In the genomic region with DNA sequence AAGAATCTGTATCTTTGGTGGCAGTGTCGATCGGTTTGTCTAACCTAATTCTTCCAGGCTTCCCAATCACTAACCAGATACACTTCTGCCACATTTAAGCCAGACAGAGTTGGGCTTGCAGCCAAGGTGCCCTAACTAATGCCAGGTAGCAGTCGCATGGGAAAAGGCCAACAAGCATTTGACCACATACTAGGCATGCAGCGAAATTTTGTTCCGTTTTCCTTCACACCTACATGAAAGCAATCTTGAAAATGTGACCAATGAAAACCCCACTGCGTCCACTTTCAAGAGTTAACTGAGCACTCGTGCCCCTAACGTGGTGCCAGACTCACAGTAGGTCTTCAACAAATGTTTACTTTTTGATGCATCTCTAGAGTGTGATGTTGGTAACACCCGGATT, we compare ENCODE assay signal across 2 cellular contexts.
TF ChIP-seq lines count a peak whose summit lies in the region.

No MANE protein-coding gene starts in this region.

TF ChIP-seq in IMR-90, 13 proteins besides CTCF, POLR2A, EP300 and RAD21:
- TF ChIP-seq, protein P1, sequence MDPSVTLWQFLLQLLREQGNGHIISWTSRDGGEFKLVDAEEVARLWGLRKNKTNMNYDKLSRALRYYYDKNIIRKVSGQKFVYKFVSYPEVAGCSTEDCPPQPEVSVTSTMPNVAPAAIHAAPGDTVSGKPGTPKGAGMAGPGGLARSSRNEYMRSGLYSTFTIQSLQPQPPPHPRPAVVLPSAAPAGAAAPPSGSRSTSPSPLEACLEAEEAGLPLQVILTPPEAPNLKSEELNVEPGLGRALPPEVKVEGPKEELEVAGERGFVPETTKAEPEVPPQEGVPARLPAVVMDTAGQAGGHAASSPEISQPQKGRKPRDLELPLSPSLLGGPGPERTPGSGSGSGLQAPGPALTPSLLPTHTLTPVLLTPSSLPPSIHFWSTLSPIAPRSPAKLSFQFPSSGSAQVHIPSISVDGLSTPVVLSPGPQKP (IDR thresholded peaks at IDR 0.05; ENCODE audit: borderline replicate concordance, low read depth, low read length) = no peak
- TF ChIP-seq BHLHE40 (IDR thresholded peaks at IDR 0.05; ENCODE audit: low read depth, low read length) = no peak
- no peak for TF ChIP-seq MXI1 (IDR thresholded peaks at IDR 0.05; ENCODE audit: borderline replicate concordance, low read depth, low read length)
- TF ChIP-seq FOS (IDR thresholded peaks at IDR 0.05; ENCODE audit: low read depth, low read length) = no peak
- no peak for TF ChIP-seq CHD1 (IDR thresholded peaks at IDR 0.05; ENCODE audit: low read depth, low read length)
- TF ChIP-seq SMC3 (IDR thresholded peaks at IDR 0.05; ENCODE audit: low read depth, low read length) = no peak
- TF ChIP-seq NFE2L2 (IDR thresholded peaks at IDR 0.05; ENCODE audit: low read depth, low read length) = no peak
- TF ChIP-seq, protein P2, sequence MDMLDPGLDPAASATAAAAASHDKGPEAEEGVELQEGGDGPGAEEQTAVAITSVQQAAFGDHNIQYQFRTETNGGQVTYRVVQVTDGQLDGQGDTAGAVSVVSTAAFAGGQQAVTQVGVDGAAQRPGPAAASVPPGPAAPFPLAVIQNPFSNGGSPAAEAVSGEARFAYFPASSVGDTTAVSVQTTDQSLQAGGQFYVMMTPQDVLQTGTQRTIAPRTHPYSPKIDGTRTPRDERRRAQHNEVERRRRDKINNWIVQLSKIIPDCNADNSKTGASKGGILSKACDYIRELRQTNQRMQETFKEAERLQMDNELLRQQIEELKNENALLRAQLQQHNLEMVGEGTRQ (IDR thresholded peaks at IDR 0.05; ENCODE audit: low read depth, low read length) = no peak
- no peak for TF ChIP-seq MAFK (IDR thresholded peaks at IDR 0.05; ENCODE audit: low read depth, low read length)
- no peak for TF ChIP-seq RCOR1 (IDR thresholded peaks at IDR 0.05; ENCODE audit: insufficient replicate concordance, low read length)

TF ChIP-seq in H1, 55 proteins besides CTCF, POLR2A, EP300 and RAD21:
- TF ChIP-seq, protein P3, sequence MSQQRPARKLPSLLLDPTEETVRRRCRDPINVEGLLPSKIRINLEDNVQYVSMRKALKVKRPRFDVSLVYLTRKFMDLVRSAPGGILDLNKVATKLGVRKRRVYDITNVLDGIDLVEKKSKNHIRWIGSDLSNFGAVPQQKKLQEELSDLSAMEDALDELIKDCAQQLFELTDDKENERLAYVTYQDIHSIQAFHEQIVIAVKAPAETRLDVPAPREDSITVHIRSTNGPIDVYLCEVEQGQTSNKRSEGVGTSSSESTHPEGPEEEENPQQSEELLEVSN (IDR thresholded peaks at IDR 0.05) = peak; percentile 62
- TF ChIP-seq FOSL1 (IDR thresholded peaks at IDR 0.05; ENCODE audit: insufficient read depth, low read depth, low read length) = no peak
- TF ChIP-seq ZNF274 (IDR thresholded peaks at IDR 0.05; ENCODE audit: borderline replicate concordance, extremely low read depth, low read length) = no peak
- TF ChIP-seq, protein P4, sequence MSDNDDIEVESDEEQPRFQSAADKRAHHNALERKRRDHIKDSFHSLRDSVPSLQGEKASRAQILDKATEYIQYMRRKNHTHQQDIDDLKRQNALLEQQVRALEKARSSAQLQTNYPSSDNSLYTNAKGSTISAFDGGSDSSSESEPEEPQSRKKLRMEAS (IDR thresholded peaks at IDR 0.05) = 0 out of 2 replicates have a peak, but pooled peaks have one; percentile 19
